In genomic region chr9:96626912-96627311, GRCh38 we compare ENCODE assay signal across 16 cellular contexts.
"Had no signal": no experiment of that assay in that cellular context is flagged by ENCODE, and none has a peak within 500 bp of the region (broad histone marks: within the 10 kb centered on the region; RNA-seq: fewer than 3 reads in every experiment).

No MANE protein-coding gene starts in this region.

- H3K79me2 ChIP-seq: parathyroid adenoma had no signal

- H3K36me3 ChIP-seq: brain microvascular endothelial cell, sigmoid colon, thoracic aorta, WERI-Rb-1 had no signal

- H3K4me3 Mint-ChIP-seq: activated CD8-positive, alpha-beta T cell treated with anti-CD3 and anti-CD28 coated beads for 36 hours; naive thymus-derived CD8-positive, alpha-beta T cell; T-helper 17 cell had no signal

- H3K27ac ChIP-seq: brain microvascular endothelial cell, parathyroid adenoma, sigmoid colon, thoracic aorta, WERI-Rb-1 had no signal

- ATAC-seq: activated CD8-positive, alpha-beta T cell treated with anti-CD3 and anti-CD28 coated beads for 36 hours; naive thymus-derived CD8-positive, alpha-beta T cell; T-helper 17 cell had no signal

- H3K4me3 ChIP-seq: sigmoid colon, thoracic aorta had no signal

- H3K4me1 ChIP-seq: parathyroid adenoma, sigmoid colon had no signal

- H3K9ac ChIP-seq: parathyroid adenoma had no signal

- H3K9me3 Mint-ChIP-seq: activated CD8-positive, alpha-beta T cell treated with anti-CD3 and anti-CD28 coated beads for 36 hours; activated naive CD4-positive, alpha-beta T cell treated with anti-CD3 and anti-CD28 coated beads, Interleukin-2, amount 50 U/mL, for 72 hours; naive thymus-derived CD8-positive, alpha-beta T cell had no signal

- H3K27me3 ChIP-seq: brain microvascular endothelial cell had no signal

- H3K36me3 Mint-ChIP-seq: activated naive CD4-positive, alpha-beta T cell treated with anti-CD3 and anti-CD28 coated beads, Interleukin-2, amount 50 U/mL, for 72 hours; naive thymus-derived CD8-positive, alpha-beta T cell had no signal

- H3K27ac Mint-ChIP-seq: activated CD8-positive, alpha-beta T cell treated with anti-CD3 and anti-CD28 coated beads for 36 hours; naive thymus-derived CD8-positive, alpha-beta T cell; T-helper 17 cell had no signal

- H3K9me3 ChIP-seq: sigmoid colon, thoracic aorta had no signal

- H2AFZ ChIP-seq: parathyroid adenoma had no signal

- DNase-seq: activated CD4-positive, alpha-beta T cell treated with anti-CD3 and anti-CD28 coated beads for 4 hours; activated CD8-positive, alpha-beta T cell treated with anti-CD3 and anti-CD28 coated beads for 36 hours; activated gamma-delta T cell; activated T-cell treated with anti-CD3 and anti-CD28 coated beads, Interleukin-2, amount 50 U/mL, for 48 hours; amygdala; effector CD8-positive, alpha-beta T cell; naive thymus-derived CD8-positive, alpha-beta T cell; sigmoid colon; stimulated activated CD4-positive, alpha-beta T cell treated with anti-CD3 and anti-CD28 coated beads, Interleukin-12 subunit alpha, Interleukin-12 subunit beta, amount 100 ng/mL, for 4 hours; stimulated activated CD4-positive, alpha-beta T cell treated with anti-CD3 and anti-CD28 coated beads, Interleukin-2, amount 100 ng/mL, for 24 hours; T-helper 17 cell; WERI-Rb-1 had no signal
